Comparison of ENCODE assay signal across 13 cellular contexts in genomic region chr5:157519579-157520253, GRCh38. TPM values are rescaled to one million over a fixed set of nuclear protein-coding genes. Genes with fewer than 3 reads are reported as not detected.
DNase-seq lines count a peak whose midpoint lies in the region; ATAC-seq, FAIRE-seq and TF ChIP-seq lines count a peak whose summit lies in the region.
"Had no signal": no experiment of that assay in that cellular context is flagged by ENCODE, and none has a peak within 500 bp of the region (broad histone marks: within the 10 kb centered on the region; RNA-seq: fewer than 3 reads in every experiment).

No MANE protein-coding gene starts in this region.

- peak overlapping the region; percentile 66 for H3K27ac Mint-ChIP-seq in T-helper 17 cell

- no peak for TF ChIP-seq EP300 in HepG2 (IDR thresholded peaks at IDR 0.05; ENCODE audit: low read depth in 2 of 2, low read length in 2 of 2)
- no peak for TF ChIP-seq EP300 in HepG2 (CRISPR knock-in tag; IDR thresholded peaks at IDR 0.05; ENCODE audit: borderline replicate concordance)

- no peak overlapping the region for H2AFZ ChIP-seq in HepG2 (ENCODE audit: low read length)

- no peak overlapping the region for H3K4me3 ChIP-seq in HepG2 (replicated peaks in 1 of 3; ENCODE audit: insufficient read depth in 1 of 3, low read depth in 2 of 3, low read length in 3 of 3)

- no peak overlapping the region for H3K9ac ChIP-seq in HepG2 (ENCODE audit: insufficient read depth, low read depth, low read length)

- no peak overlapping the region for H3K4me2 ChIP-seq in HepG2 (ENCODE audit: low read depth, low read length)

- no peak for FAIRE-seq in HepG2 (lab: Jason Lieb, UNC)
- FAIRE-seq: G401.6, H54 had no signal

- CTCF ChIA-PET in GM10248 (lab: Yijun Ruan, JAX): interaction anchor here (0.9 to 2.7 kb wide), 15 partner anchors 9 to 223 kb away, joined by 3 to 9 read pairs (median 4); partner anchors contain the start of gene LSM11
- CTCF ChIA-PET in HepG2 (lab: Yijun Ruan, JAX; ENCODE audit: low intra/inter-chr PET ratio, low total read pairs): no interaction called here

- no peaks in the 10 kb centered on the region for H3K36me3 ChIP-seq in HepG2 (replicated peaks in 1 of 2; ENCODE audit: control insufficient read depth in 1 of 2, insufficient read depth in 2 of 2, low read length in 2 of 2)

- no peak overlapping the region for H3K27ac ChIP-seq in HepG2 (ENCODE audit: extremely low read length, insufficient read depth, low read length)
- H3K27ac ChIP-seq: brain microvascular endothelial cell had no signal

- H3K9me3 ChIP-seq in T-helper 17 cell (ENCODE audit: control insufficient read depth, low read length, poor library complexity, severe bottlenecking) (no peaks in the 10 kb centered on the region), HepG2 (ENCODE audit: low read length) (no peaks in the 10 kb centered on the region)

- H3K4me1 ChIP-seq in HepG2 (ENCODE audit: insufficient read depth, low read length): no peaks in the 10 kb centered on the region

- no TSS peak for BruUV-seq in HepG2 (replicated peaks; lab: Mats Ljungman, UMichigan)

- H3K4me1 Mint-ChIP-seq in T-helper 17 cell: peaks cover 28% of the 10 kb centered on the region

- no peaks in the 10 kb centered on the region for H3K27me3 Mint-ChIP-seq in T-helper 17 cell

- H4K20me1 ChIP-seq in HepG2 (ENCODE audit: insufficient read depth, low read length): no peaks in the 10 kb centered on the region

- H3K36me3 Mint-ChIP-seq in T-helper 17 cell (ENCODE audit: low read depth): peaks cover 8% of the 10 kb centered on the region

- DNase-seq in GM10248 (ENCODE audit: extremely low spot score): peak; percentile 77
- no peak for DNase-seq in T-helper 17 cell
- no peak for DNase-seq in HepG2 (ENCODE audit: low spot score)
- DNase-seq in NCI-H2029 treated with DMSO at 0.1 percent for 48 hours (lab: John Stamatoyannopoulos, UW): no peak
- no peak for DNase-seq in stimulated activated naive CD4-positive, alpha-beta T cell treated with Interleukin-2 at 50 U/mL for 16 hours (lab: John Stamatoyannopoulos, UW)
- DNase-seq in stimulated activated CD4-positive, alpha-beta T cell treated with anti-CD3 and anti-CD28 coated beads, Interleukin-4, amount 100 ng/mL, for 1 hour: no peak
- DNase-seq: brain microvascular endothelial cell, NCI-H1694 treated with DMSO at 0.1 percent for 48 hours, PC-3 had no signal

- intact Hi-C loops in HepG2 (cut with micrococcal nuclease; ENCODE audit: unreplicated experiment): no loop called here

- TF ChIP-seq RAD21 in HepG2 (CRISPR knock-in tag; IDR thresholded peaks at IDR 0.05): no peak

- TF ChIP-seq POLR2A in HepG2 (IDR thresholded peaks at IDR 0.05; ENCODE audit: insufficient read depth in 1 of 2, low read depth in 2 of 2, low read length in 2 of 2): no peak

- ATAC-seq in GM19023 (IDR thresholded peaks at IDR 0.05; ENCODE audit: unreplicated experiment) (peak; percentile 68), HG02678 (IDR thresholded peaks at IDR 0.05; ENCODE audit: unreplicated experiment) (peak; percentile 56), T-helper 17 cell (peak; percentile 66), HepG2 (no peak)
- ATAC-seq: PC-3 had no signal

- H3K79me2 ChIP-seq in HepG2 (ENCODE audit: insufficient read depth, low read length): no peaks in the 10 kb centered on the region

- in situ Hi-C loops in HepG2 (cut with HindIII; ENCODE audit: extremely low pct_ligation_motif_present, low pct_unique_long_range_greater_than_20kb): no loop called here

- H3K4me3 Mint-ChIP-seq in T-helper 17 cell: no peak overlapping the region

- H3K27me3 ChIP-seq in HepG2 (ENCODE audit: control insufficient read depth in 1 of 2, insufficient read depth in 2 of 2, low read length in 2 of 2): no peaks in the 10 kb centered on the region
- H3K27me3 ChIP-seq: brain microvascular endothelial cell had no signal

- whole genome bisulfite sequencing in HepG2 (ENCODE audit: low lambda C conversion rate): 64% methylated on average over 8 of the region's 9 CpGs

- TF ChIP-seq CTCF in GM10248 (IDR thresholded peaks at IDR 0.05; ENCODE audit: control extremely low read depth, extremely low read depth, low read depth, missing control alignments) (no peak), HepG2 (CRISPR knock-in tag; IDR thresholded peaks at IDR 0.05) (no peak)

- POLR2A ChIA-PET in GM10248 (lab: Yijun Ruan, JAX) (interaction anchor here (0.6 to 1.8 kb wide), 2 partner anchors 12 to 599 kb away, joined by 4 to 5 read pairs; no protein-coding TSS in a partner anchor), HepG2 (lab: Yijun Ruan, JAX) (no interaction called here)

TF ChIP-seq in HepG2, 621 proteins besides CTCF, POLR2A, EP300 and RAD21 (continues in another document):
- no peak for TF ChIP-seq NCOA5 (CRISPR knock-in tag; IDR thresholded peaks at IDR 0.05)
- no peak for TF ChIP-seq ZNF615 (CRISPR knock-in tag; IDR thresholded peaks at IDR 0.05; ENCODE audit: borderline replicate concordance)
- TF ChIP-seq MYC (CRISPR knock-in tag; IDR thresholded peaks at IDR 0.05; ENCODE audit: borderline replicate concordance): no peak

RNA-seq across cellular contexts. Expression of gene ADAM19, which starts 55.9 kb away (rescaled TPM):
- total RNA-seq in T-helper 17 cell (100 to 1,000 TPM; 130 to 140 TPM), HepG2 (2016; rRNA removed; fragmentation: Illumina TruSeq; extraction: Trizol) (0.24 and 0.38 TPM in 2 replicates)
- 0.18 TPM in 1 of 2 replicates, not detected in the other for total RNA-seq in HepG2 (2016; cell fraction: cytosol; rRNA removed; fragmentation: Illumina TruSeq; extraction: Trizol; ENCODE audit: low read depth)
- total RNA-seq in HepG2 (2016; cell fraction: insoluble cytoplasmic fraction; rRNA removed; fragmentation: Illumina TruSeq; extraction: Trizol): 0.13 and 0.28 TPM in 2 replicates
- 0.15 and 0.17 TPM in 2 replicates for total RNA-seq in HepG2 (2016; cell fraction: membrane; rRNA removed; fragmentation: Illumina TruSeq; extraction: Trizol)
- total RNA-seq in HepG2 (2016; cell fraction: nucleus; rRNA removed; fragmentation: Illumina TruSeq; extraction: Trizol): 0.41 and 0.50 TPM in 2 replicates
- polyA plus RNA-seq in HepG2 (2011; rRNA removed): 0.61 and 0.74 TPM in 2 replicates
- polyA plus RNA-seq in HepG2 (2011; cell fraction: cytosol; rRNA removed): 0.31 and 0.35 TPM in 2 replicates
- polyA plus RNA-seq in HepG2 (2011; cell fraction: nucleus; rRNA removed): 1.1 and 1.4 TPM in 2 replicates
- polyA plus RNA-seq in HepG2 (2012): 0.21 and 0.23 TPM in 2 replicates
- 0.03 TPM in 1 of 2 replicates, not detected in the other for polyA plus RNA-seq in HepG2 (2016; cell fraction: cytosol; fragmentation: Illumina TruSeq; extraction: Trizol; ENCODE audit: low read depth)
- polyA plus RNA-seq in HepG2 (2016; cell fraction: insoluble cytoplasmic fraction; fragmentation: Illumina TruSeq; extraction: Trizol; ENCODE audit: low read depth): 0.03 and 0.07 TPM in 2 replicates
- polyA plus RNA-seq in HepG2 (2016; cell fraction: membrane; fragmentation: Illumina TruSeq; extraction: Trizol; ENCODE audit: low read depth): 0.12 TPM in 1 of 2 replicates, not detected in the other
- polyA plus RNA-seq in HepG2 (2016; cell fraction: nucleus; fragmentation: Illumina TruSeq; extraction: Trizol; ENCODE audit: insufficient read depth, low read depth): 0.52 and 0.73 TPM in 2 replicates
- 0.12 and 1.3 TPM in 2 replicates for polyA minus RNA-seq in HepG2 (2011; rRNA and poly(A)+ RNA removed; ENCODE audit: low replicate concordance)
- 0.53 and 0.69 TPM in 2 replicates for polyA minus RNA-seq in HepG2 (2011; cell fraction: cytosol; rRNA and poly(A)+ RNA removed)
- polyA minus RNA-seq in HepG2 (2011; cell fraction: nucleus; rRNA and poly(A)+ RNA removed): 0.77 and 0.87 TPM in 2 replicates

RNA-seq across cellular contexts. Expression of gene NIPAL4, which starts 59.7 kb away (rescaled TPM):
- total RNA-seq in T-helper 17 cell (1 to 10 TPM; 1.5 to 2.3 TPM), HepG2 (2016; rRNA removed; fragmentation: Illumina TruSeq; extraction: Trizol) (not detected in 2 replicates)
- not detected in 2 replicates for total RNA-seq in HepG2 (2016; cell fraction: cytosol; rRNA removed; fragmentation: Illumina TruSeq; extraction: Trizol; ENCODE audit: low read depth)
- not detected in 2 replicates for total RNA-seq in HepG2 (2016; cell fraction: insoluble cytoplasmic fraction; rRNA removed; fragmentation: Illumina TruSeq; extraction: Trizol)
- total RNA-seq in HepG2 (2016; cell fraction: membrane; rRNA removed; fragmentation: Illumina TruSeq; extraction: Trizol): not detected in 2 replicates
- total RNA-seq in HepG2 (2016; cell fraction: nucleus; rRNA removed; fragmentation: Illumina TruSeq; extraction: Trizol): not detected in 2 replicates
- not detected in 2 replicates for polyA plus RNA-seq in HepG2 (2011; rRNA removed)
- not detected in 2 replicates for polyA plus RNA-seq in HepG2 (2011; cell fraction: cytosol; rRNA removed)
- polyA plus RNA-seq in HepG2 (2011; cell fraction: nucleus; rRNA removed): not detected in 2 replicates
- polyA plus RNA-seq in HepG2 (2012): not detected in 2 replicates
- not detected in 2 replicates for polyA plus RNA-seq in HepG2 (2016; cell fraction: cytosol; fragmentation: Illumina TruSeq; extraction: Trizol; ENCODE audit: low read depth)
- polyA plus RNA-seq in HepG2 (2016; cell fraction: insoluble cytoplasmic fraction; fragmentation: Illumina TruSeq; extraction: Trizol; ENCODE audit: low read depth): not detected in 2 replicates
- polyA plus RNA-seq in HepG2 (2016; cell fraction: membrane; fragmentation: Illumina TruSeq; extraction: Trizol; ENCODE audit: low read depth): not detected in 2 replicates
- polyA plus RNA-seq in HepG2 (2016; cell fraction: nucleus; fragmentation: Illumina TruSeq; extraction: Trizol; ENCODE audit: insufficient read depth, low read depth): not detected in 2 replicates
- polyA minus RNA-seq in HepG2 (2011; rRNA and poly(A)+ RNA removed; ENCODE audit: low replicate concordance): not detected in 2 replicates
- not detected in 2 replicates for polyA minus RNA-seq in HepG2 (2011; cell fraction: cytosol; rRNA and poly(A)+ RNA removed)
- not detected in 2 replicates for polyA minus RNA-seq in HepG2 (2011; cell fraction: nucleus; rRNA and poly(A)+ RNA removed)

Comparison
In these comparisons a context has a peak if more than half of its experiments do, and no peak if none do; other contexts are left out.
1. RNA of gene ADAM19, which starts 55.9 kb away (total RNA-seq): 130 to 140 TPM in T-helper 17 cell; 0.13 to 0.50 TPM in HepG2; every median in the first group is over 10 times any median in the second.